Comparison of ENCODE assay signal across 11 cellular contexts in the genomic region with DNA sequence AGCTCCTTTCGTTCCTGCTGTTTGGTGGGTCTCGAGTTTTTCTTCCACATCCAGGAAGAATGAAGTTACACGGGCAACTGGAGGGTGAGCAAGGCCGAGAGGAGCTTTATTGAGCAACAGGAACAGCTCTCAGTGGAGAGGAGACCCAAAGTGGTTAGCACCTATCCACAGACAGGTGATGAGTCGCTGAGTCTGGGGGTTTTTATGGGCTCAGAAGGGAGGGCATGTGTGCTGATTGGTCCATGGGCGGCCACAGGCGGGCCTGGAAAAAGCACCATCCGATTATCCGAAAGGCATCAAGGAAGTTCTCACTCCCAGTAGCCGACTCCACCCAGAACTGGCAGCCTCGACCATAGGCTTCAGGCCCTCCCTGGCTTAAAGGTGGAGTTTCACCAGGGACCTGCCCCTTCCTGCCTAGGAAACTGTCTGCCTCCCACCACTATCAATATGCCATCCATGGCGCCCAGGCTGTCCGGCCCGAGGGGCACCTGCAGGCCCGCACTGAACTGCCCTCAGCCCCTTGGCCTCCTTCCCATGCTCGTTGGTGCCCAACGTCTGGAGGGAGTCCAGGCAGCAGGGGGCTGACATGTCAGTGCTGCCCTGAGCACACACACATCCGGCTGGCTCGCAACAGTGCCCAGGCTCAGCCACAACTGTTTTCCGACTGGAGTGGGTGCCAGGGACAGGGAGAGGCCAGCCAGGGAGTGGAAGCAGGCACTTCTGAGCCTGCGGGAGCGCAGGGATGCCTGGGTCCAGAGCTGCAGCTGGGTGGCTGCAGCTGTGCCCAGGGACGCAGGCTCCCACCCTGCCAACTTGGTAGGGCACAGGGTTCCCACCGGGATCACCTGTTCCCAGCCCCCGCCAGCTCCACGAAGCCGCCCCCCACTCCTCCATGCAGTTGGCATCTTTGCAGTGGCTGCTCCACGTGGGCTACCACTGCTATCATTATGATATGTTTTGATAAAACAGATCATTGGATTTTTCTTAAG.
DNase-seq lines count a peak whose midpoint lies in the region; ATAC-seq and TF ChIP-seq lines count a peak whose summit lies in the region.
"Had no signal": no experiment of that assay in that cellular context is flagged by ENCODE, and none has a peak within 500 bp of the region (broad histone marks: within the 10 kb centered on the region; RNA-seq: fewer than 3 reads in every experiment).

No MANE protein-coding gene starts in this region.

- peak overlapping the region in 1 of 3 experiments; percentile 23 for H3K4me3 ChIP-seq in mammary epithelial cell (replicated peaks in 1 of 3; ENCODE audit: insufficient read depth in 1 of 3, low read depth in 2 of 3, low read length in 3 of 3)
- H3K4me3 ChIP-seq in lower lobe of right lung, result no peak overlapping the region
- no peak overlapping the region for H3K4me3 ChIP-seq in PC-3 (ENCODE audit: low read length)
- H3K4me3 ChIP-seq: SJSA1 had no signal

- H3F3A ChIP-seq in PC-3 (ENCODE audit: low read length, unreplicated experiment), result peaks cover under 1% of the 10 kb centered on the region

- H3K9me2 ChIP-seq in PC-3 (replicated peaks; ENCODE audit: low read length), result no peaks in the 10 kb centered on the region

- peak; percentile 32 for TF ChIP-seq EP300 in Ishikawa (IDR thresholded peaks at IDR 0.05; ENCODE audit: borderline replicate concordance)

- H3K27me3 ChIP-seq in mammary epithelial cell (ENCODE audit: insufficient read depth, low read length), result no peaks in the 10 kb centered on the region
- H3K27me3 ChIP-seq in lower lobe of right lung (ENCODE audit: low read depth), result no peaks in the 10 kb centered on the region
- no peaks in the 10 kb centered on the region for H3K27me3 ChIP-seq in PC-3 (ENCODE audit: low read length)
- H3K27me3 ChIP-seq: SJSA1 had no signal

- BruUV-seq in mammary epithelial cell (replicated peaks; lab: Mats Ljungman, UMichigan) (no TSS peak), PC-3 (replicated peaks; lab: Mats Ljungman, UMichigan) (no TSS peak)

- peak overlapping the region; percentile 49 for H2AFZ ChIP-seq in mammary epithelial cell (ENCODE audit: low read depth, low read length)
- no peak overlapping the region for H2AFZ ChIP-seq in PC-3 (ENCODE audit: low read length)

- no peak for TF ChIP-seq CTCF in mammary epithelial cell (conservative IDR thresholded peaks at IDR 0.05 in 1 of 2, IDR thresholded peaks at IDR 0.05 in 1 of 2; ENCODE audit: extremely low read depth in 1 of 2, insufficient read depth in 1 of 2, low read depth in 1 of 2, low read length in 2 of 2)
- TF ChIP-seq CTCF in lower lobe of right lung (IDR thresholded peaks at IDR 0.05), result no peak
- no peak for TF ChIP-seq CTCF in PC-3 (conservative IDR thresholded peaks at IDR 0.05; ENCODE audit: low read depth, low read length)

- intact Hi-C loops in mammary epithelial cell (cut with micrococcal nuclease), result loop anchor here (1.0 to 5.0 kb wide), 3 partner anchors 12 to 67 kb away; no protein-coding TSS in a partner anchor
- intact Hi-C loops in lower lobe of right lung (cut with DNase I), result no loop called here
- intact Hi-C loops in PC-3 (cut with micrococcal nuclease), result loop anchor here (10.0 kb wide), 2 partner anchors 95 to 165 kb away; no protein-coding TSS in a partner anchor

- DNase-seq in mammary epithelial cell, result peak; percentile 62
- DNase-seq in lower lobe of right lung, result no peak
- DNase-seq in iPS-NIHi11 (ENCODE audit: low spot score), result no peak
- no peak for DNase-seq in PC-3
- DNase-seq in activated CD4-positive, alpha-beta T cell treated with anti-CD3 and anti-CD28 coated beads, Interleukin-2, amount 10 ng/mL, durations not matched to agents 7 days and 5 days, result no peak
- DNase-seq: DMS 273 treated with DMSO at 0.1 percent for 48 hours, KG1 had no signal

- POLR2A ChIA-PET in PC-3 (lab: Charles Lee; ENCODE audit: unreplicated experiment), result no interaction called here
- POLR2A ChIA-PET in activated CD4-positive, alpha-beta T cell treated with anti-CD3 and anti-CD28 coated beads, Interleukin-2, amount 10 ng/mL, durations not matched to agents 7 days and 5 days (lab: Charles Lee), result no interaction called here

- peaks cover 44% of the 10 kb centered on the region for H3K4me1 ChIP-seq in mammary epithelial cell (ENCODE audit: insufficient read depth, low read length)
- peaks cover 35% of the 10 kb centered on the region for H3K4me1 ChIP-seq in lower lobe of right lung
- peaks cover 22% of the 10 kb centered on the region for H3K4me1 ChIP-seq in PC-3 (ENCODE audit: insufficient read depth, low read length)

- no peaks in the 10 kb centered on the region for H3K4me1 Mint-ChIP-seq in stimulated activated memory B cell treated with anti-CD40 and anti-IgM and Interleukin-4, amounts not matched to agents 10 μg/mL and 1 μg/mL and 100 μg/mL, for 72 hours
- no peaks in the 10 kb centered on the region for H3K4me1 Mint-ChIP-seq in activated CD4-positive, alpha-beta T cell treated with anti-CD3 and anti-CD28 coated beads, Interleukin-2, amount 10 ng/mL, durations not matched to agents 7 days and 5 days

- ATAC-seq in lower lobe of right lung, result peak; percentile 32 to 46
- peak; percentile 56 for ATAC-seq in stimulated activated memory B cell treated with anti-CD40 and anti-IgM and Interleukin-4, amounts not matched to agents 10 μg/mL and 1 μg/mL and 100 μg/mL, for 72 hours
- ATAC-seq in HG02885 (IDR thresholded peaks at IDR 0.05; ENCODE audit: poor library complexity, unreplicated experiment), result no peak
- ATAC-seq in PC-3, result no peak

- H3K4me2 ChIP-seq in mammary epithelial cell (ENCODE audit: insufficient read depth, low read depth, low read length) (peak overlapping the region; percentile 89), PC-3 (ENCODE audit: low read length) (no peak overlapping the region)

- WGBS in mammary epithelial cell (ENCODE audit: low coverage, missing lambda C conversion rate), result 35% methylated on average over 13 of the region's 28 CpGs

- no peak overlapping the region for H3K4me3 Mint-ChIP-seq in stimulated activated memory B cell treated with anti-CD40 and anti-IgM and Interleukin-4, amounts not matched to agents 10 μg/mL and 1 μg/mL and 100 μg/mL, for 72 hours
- H3K4me3 Mint-ChIP-seq in activated CD4-positive, alpha-beta T cell treated with anti-CD3 and anti-CD28 coated beads, Interleukin-2, amount 10 ng/mL, durations not matched to agents 7 days and 5 days, result no peak overlapping the region

- H4K20me1 ChIP-seq in mammary epithelial cell (ENCODE audit: insufficient read depth, low read length), result no peaks in the 10 kb centered on the region
- H4K20me1 ChIP-seq in PC-3 (ENCODE audit: low read length), result no peaks in the 10 kb centered on the region

- no peak overlapping the region for H3K9ac ChIP-seq in mammary epithelial cell (ENCODE audit: insufficient read depth, low read length)
- H3K9ac ChIP-seq in PC-3 (ENCODE audit: low read length), result no peak overlapping the region

- H3K9me3 Mint-ChIP-seq in stimulated activated memory B cell treated with anti-CD40 and anti-IgM and Interleukin-4, amounts not matched to agents 10 μg/mL and 1 μg/mL and 100 μg/mL, for 72 hours, result peaks cover 8% of the 10 kb centered on the region
- peaks cover 19% of the 10 kb centered on the region for H3K9me3 Mint-ChIP-seq in activated CD4-positive, alpha-beta T cell treated with anti-CD3 and anti-CD28 coated beads, Interleukin-2, amount 10 ng/mL, durations not matched to agents 7 days and 5 days

- dilution Hi-C loops in mammary epithelial cell (cut with HindIII; ENCODE audit: low sequenced_read_pairs), result loop anchor here (5.0 kb wide), 1 partner anchor 62 kb away; no protein-coding TSS in a partner anchor

- CTCF ChIA-PET in mammary epithelial cell (lab: Charles Lee; ENCODE audit: low non-redundant PET) (no interaction called here), PC-3 (lab: Charles Lee) (no interaction called here)
- CTCF ChIA-PET in activated CD4-positive, alpha-beta T cell treated with anti-CD3 and anti-CD28 coated beads, Interleukin-2, amount 10 ng/mL, durations not matched to agents 7 days and 5 days (lab: Charles Lee), result interaction anchor here (0.5 kb wide), 1 partner anchor 1100 kb away, joined by 3 read pairs; no protein-coding TSS in a partner anchor

- H3K9me3 ChIP-seq in mammary epithelial cell (replicated peaks; ENCODE audit: insufficient read depth, low read length) (no peaks in the 10 kb centered on the region), lower lobe of right lung (no peaks in the 10 kb centered on the region), PC-3 (ENCODE audit: low read length) (no peaks in the 10 kb centered on the region)
- H3K9me3 ChIP-seq: SJSA1 had no signal

- H3K79me2 ChIP-seq in mammary epithelial cell (ENCODE audit: insufficient read depth, low read length) (peaks cover 79% of the 10 kb centered on the region), PC-3 (ENCODE audit: low read length) (peaks cover 80% of the 10 kb centered on the region)

- H3K27ac ChIP-seq in mammary epithelial cell (ENCODE audit: insufficient read depth, low read depth, low read length) (peak overlapping the region; percentile 65), lower lobe of right lung (no peak overlapping the region), PC-3 (ENCODE audit: low read length) (no peak overlapping the region)
- H3K27ac ChIP-seq: SJSA1 had no signal

- H3K36me3 ChIP-seq in mammary epithelial cell (ENCODE audit: insufficient read depth, low read length), result no peaks in the 10 kb centered on the region
- H3K36me3 ChIP-seq in lower lobe of right lung, result no peaks in the 10 kb centered on the region
- peaks cover 5% of the 10 kb centered on the region for H3K36me3 ChIP-seq in PC-3 (ENCODE audit: low read depth, low read length)

- no peaks in the 10 kb centered on the region for H3K27me3 Mint-ChIP-seq in stimulated activated memory B cell treated with anti-CD40 and anti-IgM and Interleukin-4, amounts not matched to agents 10 μg/mL and 1 μg/mL and 100 μg/mL, for 72 hours
- H3K27me3 Mint-ChIP-seq in activated CD4-positive, alpha-beta T cell treated with anti-CD3 and anti-CD28 coated beads, Interleukin-2, amount 10 ng/mL, durations not matched to agents 7 days and 5 days, result no peaks in the 10 kb centered on the region

- H3K27ac Mint-ChIP-seq in stimulated activated memory B cell treated with anti-CD40 and anti-IgM and Interleukin-4, amounts not matched to agents 10 μg/mL and 1 μg/mL and 100 μg/mL, for 72 hours, result no peak overlapping the region
- H3K27ac Mint-ChIP-seq in activated CD4-positive, alpha-beta T cell treated with anti-CD3 and anti-CD28 coated beads, Interleukin-2, amount 10 ng/mL, durations not matched to agents 7 days and 5 days, result no peak overlapping the region

- in situ Hi-C loops in mammary epithelial cell (cut with MboI; ENCODE audit: low sequenced_read_pairs in 2 of 2), result no loop called here

- peaks cover 10% of the 10 kb centered on the region for H3K36me3 Mint-ChIP-seq in stimulated activated memory B cell treated with anti-CD40 and anti-IgM and Interleukin-4, amounts not matched to agents 10 μg/mL and 1 μg/mL and 100 μg/mL, for 72 hours
- peaks cover 7% of the 10 kb centered on the region for H3K36me3 Mint-ChIP-seq in activated CD4-positive, alpha-beta T cell treated with anti-CD3 and anti-CD28 coated beads, Interleukin-2, amount 10 ng/mL, durations not matched to agents 7 days and 5 days (ENCODE audit: low read depth)

- no peak for TF ChIP-seq RAD21 in Ishikawa (IDR thresholded peaks at IDR 0.05; ENCODE audit: low read depth)

TF ChIP-seq in Ishikawa, 13 proteins besides CTCF, POLR2A, EP300 and RAD21 (continues in another document):
- 0 out of 2 replicates have a peak, but pooled peaks have one; percentile 32 for TF ChIP-seq NFIC (IDR thresholded peaks at IDR 0.05)

Comparison
In these comparisons a context has a peak if more than half of its experiments do, and no peak if none do; other contexts are left out.
1. ATAC-seq: peak in lower lobe of right lung (2 of 2) and stimulated activated memory B cell treated with anti-CD40 and anti-IgM and Interleukin-4, amounts not matched to agents 10 μg/mL and 1 μg/mL and 100 μg/mL, for 72 hours (single experiment); none in HG02885 (single experiment) and PC-3 (single experiment).